In the genomic region with DNA sequence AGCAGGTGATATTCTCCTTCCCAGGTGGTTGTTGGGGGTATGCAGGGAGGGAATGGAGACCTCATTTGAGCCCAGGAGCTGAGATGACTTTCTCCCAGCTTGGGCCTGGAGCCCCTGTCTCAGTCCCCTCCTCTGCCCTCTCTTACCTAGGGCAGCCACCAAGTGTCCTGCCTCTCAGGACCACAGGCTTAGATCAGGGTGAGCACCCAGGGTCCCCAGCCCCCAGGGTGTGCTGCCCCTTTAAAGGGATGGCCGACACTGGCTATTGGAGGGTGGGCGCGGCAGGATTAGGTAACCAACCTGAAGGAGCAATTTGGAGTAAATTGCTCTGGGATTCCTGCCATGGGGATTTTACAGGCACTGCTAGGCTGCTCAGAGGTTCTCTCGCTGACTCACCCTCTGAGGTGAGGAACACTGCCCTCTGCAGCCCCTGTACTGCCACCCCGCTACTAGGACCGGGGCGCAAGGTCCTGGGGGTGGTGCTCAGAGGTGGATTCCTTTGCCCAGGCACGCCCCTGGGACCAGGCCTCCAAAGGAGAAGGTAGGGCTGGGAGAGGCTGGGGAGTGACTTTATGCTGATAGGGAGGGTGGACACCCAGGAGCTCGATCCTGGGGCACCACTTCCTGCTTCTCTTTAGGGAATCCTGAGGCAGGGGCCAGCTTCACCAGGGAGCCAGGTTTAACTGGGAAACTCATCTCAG, we compare ENCODE assay signal across 8 cellular contexts. TPM values are rescaled to one million over a fixed set of nuclear protein-coding genes. Genes with fewer than 3 reads are reported as not detected.
DNase-seq lines count a peak whose midpoint lies in the region; ATAC-seq, FAIRE-seq and TF ChIP-seq lines count a peak whose summit lies in the region.

No MANE protein-coding gene starts in this region.

- intact Hi-C loops in Calu3 (cut with micrococcal nuclease; ENCODE audit: unreplicated experiment): no loop called here

- CTCF ChIA-PET in Calu3 (lab: Charles Lee): interaction anchor here (0.9 to 2.9 kb wide), 2 partner anchors 31 to 44 kb away, joined by 8 to 20 read pairs; no protein-coding TSS in a partner anchor

- H3K36me3 Mint-ChIP-seq in Calu3 (ENCODE audit: insufficient read depth, unreplicated experiment) (peaks cover 23% of the 10 kb centered on the region), memory B cell (no peaks in the 10 kb centered on the region)

- H3K27me3 Mint-ChIP-seq in Calu3 (ENCODE audit: unreplicated experiment) (no peaks in the 10 kb centered on the region), memory B cell (no peaks in the 10 kb centered on the region)

- H3K4me1 Mint-ChIP-seq in Calu3 (ENCODE audit: low read depth, unreplicated experiment) (peaks cover 14% of the 10 kb centered on the region), memory B cell (peaks cover 28% of the 10 kb centered on the region)

- H3K4me3 Mint-ChIP-seq in Calu3 (ENCODE audit: low read depth, unreplicated experiment) (peak overlapping the region; percentile 65), memory B cell (peak overlapping the region; percentile 89)

- H3K36me3 ChIP-seq in bronchial epithelial cell (ENCODE audit: control insufficient read depth, insufficient read depth, low read length): peaks cover 2% of the 10 kb centered on the region

- DNase-seq in Calu3: peak; percentile 78
- DNase-seq in HCEC 1CT: peak; percentile 32
- DNase-seq in NCI-H774 (lab: John Stamatoyannopoulos, UW): peak; percentile 2
- DNase-seq in bronchial epithelial cell (ENCODE audit: low read depth): peak; percentile 93
- DNase-seq in memory B cell (ENCODE audit: low spot score in 2 of 2): no peak
- DNase-seq in amygdala (lab: John Stamatoyannopoulos, UW): no peak
- no peak for DNase-seq in foreskin melanocyte

- no peak for FAIRE-seq in bronchial epithelial cell (lab: Jason Lieb, UNC)

- peak overlapping the region; percentile 65 for H3K4me3 ChIP-seq in bronchial epithelial cell (ENCODE audit: low read depth, low read length)

- H3K9me3 Mint-ChIP-seq in Calu3 (ENCODE audit: low read depth, unreplicated experiment): no peaks in the 10 kb centered on the region
- no peaks in the 10 kb centered on the region for H3K9me3 Mint-ChIP-seq in memory B cell

- H3K27ac Mint-ChIP-seq in Calu3 (ENCODE audit: unreplicated experiment) (peak overlapping the region; percentile 54), memory B cell (no peak overlapping the region)

- H3K27me3 ChIP-seq in bronchial epithelial cell (ENCODE audit: control insufficient read depth, insufficient read depth, low read length): no peaks in the 10 kb centered on the region

- BruUV-seq in Calu3 (replicated peaks; lab: Mats Ljungman, UMichigan): no TSS peak

- ATAC-seq in memory B cell (ENCODE audit: low read depth) (no peak), GM18909 (IDR thresholded peaks at IDR 0.05; ENCODE audit: poor library complexity, unreplicated experiment) (no peak)

- peak; percentile 33 for TF ChIP-seq CTCF in Calu3 (IDR thresholded peaks at IDR 0.05; ENCODE audit: unreplicated experiment)
- peak; percentile 72 for TF ChIP-seq CTCF in bronchial epithelial cell (IDR thresholded peaks at IDR 0.05; ENCODE audit: insufficient read depth, low read length, severe bottlenecking)

RNA-seq across cellular contexts. Expression of a gene that starts 1.5 kb away (rescaled TPM):
- total RNA-seq in Calu3 (2022) (25.8 and 28.1 TPM in 2 replicates), bronchial epithelial cell (35.5 and 61.3 TPM in 2 replicates)

RNA-seq across cellular contexts. Expression of a gene that starts 58.8 kb away (rescaled TPM):
- total RNA-seq in Calu3 (2022): 269 and 290 TPM in 2 replicates
- total RNA-seq in bronchial epithelial cell: 87.9 and 283 TPM in 2 replicates

Comparison
In these comparisons a context has a peak if more than half of its experiments do, and no peak if none do; other contexts are left out.
1. DNase-seq: peak in Calu3 (single experiment), HCEC 1CT (single experiment), NCI-H774 (single experiment) and bronchial epithelial cell (single experiment); none in memory B cell (0 of 2), amygdala (0 of 56) and foreskin melanocyte (single experiment).